Comparison of ENCODE assay signal across 8 cellular contexts in the genomic region with DNA sequence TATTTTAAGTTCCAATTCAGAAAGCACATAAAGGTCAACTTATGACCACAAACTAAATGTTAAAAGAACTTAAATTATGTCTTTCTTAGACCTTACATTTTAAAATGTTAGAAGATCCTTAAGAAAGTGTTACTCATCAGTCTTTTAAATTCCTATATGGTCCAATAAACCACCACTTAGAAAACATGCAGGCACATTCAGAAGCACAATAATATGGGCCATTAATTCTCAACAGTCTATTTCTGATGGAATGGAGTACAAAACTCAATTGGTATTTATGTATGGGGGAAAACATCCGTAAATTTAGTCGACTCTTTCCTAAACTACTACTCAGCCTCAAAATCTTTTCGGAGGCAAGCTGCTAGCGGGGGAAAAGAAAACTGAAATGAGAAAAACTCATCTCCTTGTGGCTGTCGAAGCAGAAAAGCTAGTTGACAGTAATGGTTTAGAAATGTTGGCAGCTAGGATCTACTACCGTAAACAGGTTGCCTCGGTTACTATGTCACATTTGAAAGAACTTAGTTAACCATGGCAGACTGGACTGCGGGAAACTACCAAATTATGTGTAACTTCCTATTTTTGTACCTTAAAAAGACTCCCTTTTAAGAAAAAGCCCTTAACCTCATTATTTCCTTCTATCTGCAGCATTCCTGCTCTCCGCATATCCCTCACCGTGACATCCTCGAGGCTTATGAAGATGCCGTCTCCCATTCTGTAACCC. TPM values are rescaled to one million over a fixed set of nuclear protein-coding genes. Genes with fewer than 3 reads are reported as not detected.
A peak's percentile ranks its signal among the peaks of the same experiment; 100 is the strongest.
DNase-seq lines count a peak whose midpoint lies in the region; ATAC-seq and TF ChIP-seq lines count a peak whose summit lies in the region.

No MANE protein-coding gene starts in this region.

- no peaks in the 10 kb centered on the region for H3K27me3 Mint-ChIP-seq in activated T-cell treated with anti-CD3 and anti-CD28 coated beads, Interleukin-2, amount 50 U/mL, for 24 hours

- TF ChIP-seq CTCF in vagina (IDR thresholded peaks at IDR 0.05) = no peak

- no peak for DNase-seq in activated T-cell treated with anti-CD3 and anti-CD28 coated beads, Interleukin-2, amount 50 U/mL, for 24 hours
- no peak for DNase-seq in activated T-cell treated with anti-CD3 and anti-CD28 coated beads, Interleukin-2, amount 50 U/mL, for 48 hours
- peak; percentile 73 for DNase-seq in OCI-M1 (lab: John Stamatoyannopoulos, UW)
- peak; percentile 9 for DNase-seq in cerebellum (ENCODE audit: low spot score)
- DNase-seq in medulla oblongata (ENCODE audit: extremely low spot score) = peak; percentile 46
- no peak for DNase-seq in vagina (ENCODE audit: extremely low spot score in 2 of 2)

- peak overlapping the region; percentile 96 to 98 for H3K4me3 ChIP-seq in vagina

- no peak for TF ChIP-seq POLR2A in vagina (IDR thresholded peaks at IDR 0.05)

- H3K9me3 ChIP-seq in vagina = no peaks in the 10 kb centered on the region

- intact Hi-C loops in vagina (cut with DNase I) = loop anchor here (10.0 kb wide), 1 partner anchor 771 kb away; the partner anchor contains the start of gene C1orf21

- peaks cover 23% of the 10 kb centered on the region for H3K36me3 Mint-ChIP-seq in activated T-cell treated with anti-CD3 and anti-CD28 coated beads, Interleukin-2, amount 50 U/mL, for 24 hours (ENCODE audit: low read depth)

- H3K36me3 ChIP-seq in vagina = no peaks in the 10 kb centered on the region

- ATAC-seq in GM18519 (IDR thresholded peaks at IDR 0.05; ENCODE audit: low FRiP score, unreplicated experiment) = no peak
- ATAC-seq in GM19467 (IDR thresholded peaks at IDR 0.05; ENCODE audit: unreplicated experiment) = no peak

- H3K4me3 Mint-ChIP-seq in activated T-cell treated with anti-CD3 and anti-CD28 coated beads, Interleukin-2, amount 50 U/mL, for 24 hours = peak overlapping the region; percentile 92

- peak overlapping the region; percentile 99 for H3K27ac ChIP-seq in vagina

- H3K27ac Mint-ChIP-seq in activated T-cell treated with anti-CD3 and anti-CD28 coated beads, Interleukin-2, amount 50 U/mL, for 24 hours = peak overlapping the region; percentile 99

- peaks cover 44% of the 10 kb centered on the region for H3K4me1 ChIP-seq in vagina

- H3K9me3 Mint-ChIP-seq in activated T-cell treated with anti-CD3 and anti-CD28 coated beads, Interleukin-2, amount 50 U/mL, for 24 hours = no peaks in the 10 kb centered on the region

- H3K4me1 Mint-ChIP-seq in activated T-cell treated with anti-CD3 and anti-CD28 coated beads, Interleukin-2, amount 50 U/mL, for 24 hours (ENCODE audit: low read depth) = peaks cover 63% of the 10 kb centered on the region

- no peaks in the 10 kb centered on the region for H3K27me3 ChIP-seq in vagina

RNA-seq across cellular contexts. Expression of gene TRMT1L, which starts 1.0 kb away (rescaled TPM):
- 19.4 TPM for total RNA-seq in cerebellum
- total RNA-seq in vagina = 23.1 TPM

RNA-seq across cellular contexts. Expression of gene SWT1, which starts 1.2 kb away (rescaled TPM):
- 16.2 TPM for total RNA-seq in cerebellum
- 6.9 TPM for total RNA-seq in vagina

Comparison
In these comparisons a context has a peak if more than half of its experiments do, and no peak if none do; other contexts are left out.
1. DNase-seq: peak in OCI-M1 (single experiment), cerebellum (single experiment) and medulla oblongata (single experiment); none in activated T-cell treated with anti-CD3 and anti-CD28 coated beads, Interleukin-2, amount 50 U/mL, for 24 hours (single experiment), activated T-cell treated with anti-CD3 and anti-CD28 coated beads, Interleukin-2, amount 50 U/mL, for 48 hours (0 of 2) and vagina (0 of 2).